ENCODE assay signal across 10 cellular contexts in genomic region chrX:133726211-133726630, GRCh38.
DNase-seq lines count a peak whose midpoint lies in the region; ATAC-seq and TF ChIP-seq lines count a peak whose summit lies in the region.
"Had no signal": no experiment of that assay in that cellular context is flagged by ENCODE, and none has a peak within 500 bp of the region (broad histone marks: within the 10 kb centered on the region; RNA-seq: fewer than 3 reads in every experiment).

No MANE protein-coding gene starts in this region.

- H3K9me3 ChIP-seq in A673 (ENCODE audit: low read depth, low read length, poor library complexity, severe bottlenecking) (no peaks in the 10 kb centered on the region), PC-3 (ENCODE audit: low read length) (no peaks in the 10 kb centered on the region), trophoblast cell (ENCODE audit: insufficient read depth, low read depth, low read length) (no peaks in the 10 kb centered on the region)

- H3K4me1 ChIP-seq in A673 (ENCODE audit: insufficient read depth, low read length, poor library complexity, severe bottlenecking) (peaks cover 7% of the 10 kb centered on the region), PC-3 (ENCODE audit: insufficient read depth, low read length) (peaks cover 20% of the 10 kb centered on the region), trophoblast cell (ENCODE audit: control insufficient read depth in 1 of 2, insufficient read depth in 2 of 2, low read length in 2 of 2) (no peaks in the 10 kb centered on the region)

- H3K14ac ChIP-seq in trophoblast cell (ENCODE audit: low read length) = no peak overlapping the region

- H3K23ac ChIP-seq in trophoblast cell (ENCODE audit: low read length) = no peak overlapping the region

- H3K9ac ChIP-seq in PC-3 (ENCODE audit: low read length) = peak overlapping the region; percentile 68
- no peak overlapping the region for H3K9ac ChIP-seq in trophoblast cell (ENCODE audit: low read length)

- H3K4me2 ChIP-seq in PC-3 (ENCODE audit: low read length) (peak overlapping the region; percentile 75), trophoblast cell (ENCODE audit: low read length) (no peak overlapping the region)

- H3K36me3 ChIP-seq in A673 (ENCODE audit: insufficient read depth, low read length, poor library complexity, severe bottlenecking) (no peaks in the 10 kb centered on the region), PC-3 (ENCODE audit: low read depth, low read length) (no peaks in the 10 kb centered on the region), trophoblast cell (ENCODE audit: control insufficient read depth in 1 of 2, insufficient read depth in 2 of 2, low read length in 2 of 2) (no peaks in the 10 kb centered on the region)

- peaks cover 6% of the 10 kb centered on the region for H3F3A ChIP-seq in PC-3 (ENCODE audit: low read length, unreplicated experiment)

- no peak overlapping the region for H3K18ac ChIP-seq in trophoblast cell (ENCODE audit: low read length)

- intact Hi-C loops in A673 (cut with micrococcal nuclease; ENCODE audit: unreplicated experiment) = no loop called here
- intact Hi-C loops in PC-3 (cut with micrococcal nuclease) = loop anchor here (1.0 to 2.0 kb wide), 2 partner anchors 27 to 50 kb away; no protein-coding TSS in a partner anchor

- H3K4ac ChIP-seq in trophoblast cell (ENCODE audit: low read depth, low read length) = no peak overlapping the region

- H2AK5ac ChIP-seq in trophoblast cell (ENCODE audit: low read length) = no peak overlapping the region

- ATAC-seq in PC-3 = peak; percentile 95
- no peak for ATAC-seq in HG03565 (IDR thresholded peaks at IDR 0.05; ENCODE audit: unreplicated experiment)

- H2BK120ac ChIP-seq in trophoblast cell (ENCODE audit: insufficient read depth, low read length, poor library complexity) = no peak overlapping the region

- H2BK12ac ChIP-seq in trophoblast cell (ENCODE audit: low read length) = no peak overlapping the region

- BruUV-seq in A673 (replicated peaks; lab: Mats Ljungman, UMichigan) (no TSS peak), PC-3 (replicated peaks; lab: Mats Ljungman, UMichigan) (no TSS peak)

- no peak overlapping the region for H4K8ac ChIP-seq in trophoblast cell (ENCODE audit: low read depth, low read length)

- H3K4me3 ChIP-seq in A673 (ENCODE audit: low read depth, low read length, poor library complexity, severe bottlenecking) (no peak overlapping the region), PC-3 (ENCODE audit: low read length) (peak overlapping the region; percentile 25; the same call in 1 of the 2 replicates), foreskin fibroblast (ENCODE audit: low read depth in 1 of 2, low read length in 2 of 2) (no peak overlapping the region), trophoblast cell (ENCODE audit: low read depth, low read length) (no peak overlapping the region)

- no peaks in the 10 kb centered on the region for H3K79me1 ChIP-seq in trophoblast cell (ENCODE audit: low read length)

- WGBS in trophoblast cell (ENCODE audit: extremely low coverage, insufficient coverage, insufficient read length) = no CpG with 5 or more reads among the region's 2 CpGs

- no peaks in the 10 kb centered on the region for H4K20me1 ChIP-seq in PC-3 (ENCODE audit: low read length)

- H3K79me2 ChIP-seq in PC-3 (ENCODE audit: low read length) (no peaks in the 10 kb centered on the region), trophoblast cell (ENCODE audit: control insufficient read depth, insufficient read depth, low read length, poor library complexity) (no peaks in the 10 kb centered on the region)

- H4K91ac ChIP-seq in trophoblast cell (ENCODE audit: low read depth, low read length) = no peak overlapping the region

- no peak overlapping the region for H4K12ac ChIP-seq in trophoblast cell (ENCODE audit: low read depth, low read length)

- CTCF ChIA-PET in A673 (lab: Charles Lee) = no interaction called here
- CTCF ChIA-PET in PC-3 (lab: Charles Lee) = no interaction called here

- H3K27me3 ChIP-seq in A673 (replicated peaks; ENCODE audit: insufficient read depth, low read depth, low read length, poor library complexity) (peaks cover 19% of the 10 kb centered on the region), PC-3 (ENCODE audit: low read length) (no peaks in the 10 kb centered on the region), trophoblast cell (ENCODE audit: insufficient read depth, low read length) (no peaks in the 10 kb centered on the region)

- peak; percentile 86 for DNase-seq in A673 (ENCODE audit: low spot score)
- peak; percentile 51 for DNase-seq in HPDE6-E6E7 (ENCODE audit: extremely low spot score)
- peak; percentile 93 for DNase-seq in PC-3
- peak; percentile 47 to 69 for DNase-seq in foreskin fibroblast
- DNase-seq in trophoblast cell = no peak
- DNase-seq in activated CD8-positive, alpha-beta memory T cell treated with anti-CD3 and anti-CD28 coated beads for 24 hours = no peak
- DNase-seq in NCI-H82 (lab: John Stamatoyannopoulos, UW) = no peak
- DNase-seq: activated CD4-positive, alpha-beta T cell treated with anti-CD3 and anti-CD28 coated beads, Interleukin-2, amount 50 U/mL, for 4 hours; CD4-positive, alpha-beta T cell had no signal

- H3K27ac ChIP-seq in A673 (ENCODE audit: low read depth, low read length, poor library complexity, severe bottlenecking) (peak overlapping the region; percentile 3), PC-3 (ENCODE audit: low read length) (peak overlapping the region; percentile 97), trophoblast cell (ENCODE audit: low read depth, low read length) (no peak overlapping the region)

- H3K9me2 ChIP-seq in PC-3 (replicated peaks; ENCODE audit: low read length) = no peaks in the 10 kb centered on the region

- POLR2A ChIA-PET in A673 (lab: Charles Lee; ENCODE audit: low non-redundant PET) (no interaction called here), PC-3 (lab: Charles Lee; ENCODE audit: unreplicated experiment) (interaction anchor here (1.3 kb wide), 1 partner anchor 50 kb away, joined by 5 read pairs; no protein-coding TSS in a partner anchor)

- no peak overlapping the region for H2BK5ac ChIP-seq in trophoblast cell (ENCODE audit: low read depth, low read length, poor library complexity)

- TF ChIP-seq CTCF in A673 (conservative IDR thresholded peaks at IDR 0.05; ENCODE audit: low read depth, low read length) (no peak), PC-3 (conservative IDR thresholded peaks at IDR 0.05; ENCODE audit: low read depth, low read length) (no peak), foreskin fibroblast (IDR thresholded peaks at IDR 0.05; ENCODE audit: low read depth, low read length) (no peak)

- H2AFZ ChIP-seq in PC-3 (ENCODE audit: low read length) (peak overlapping the region; percentile 55), trophoblast cell (ENCODE audit: insufficient read depth, low read length, poor library complexity) (no peak overlapping the region)

Comparison
In these comparisons a context has a peak if more than half of its experiments do, and no peak if none do; other contexts are left out.
1. DNase-seq: peak in A673 (single experiment), HPDE6-E6E7 (single experiment), PC-3 (single experiment) and foreskin fibroblast (2 of 2); none in trophoblast cell (0 of 2), activated CD8-positive, alpha-beta memory T cell treated with anti-CD3 and anti-CD28 coated beads for 24 hours (single experiment) and NCI-H82 (single experiment).